1 cellular context compared by ENCODE assay signal in genomic region chr13:101144808-101145419, GRCh38.
TF ChIP-seq lines count a peak whose summit lies in the region.

No MANE protein-coding gene starts in this region.

TF ChIP-seq in GM12878, 131 proteins besides CTCF, POLR2A, EP300 and RAD21 (continued from another document):
- no peak for TF ChIP-seq MLLT1 (IDR thresholded peaks at IDR 0.05)
